Comparison of ENCODE assay signal across 8 cellular contexts in genomic region chr10:120221873-120222485, GRCh38.
DNase-seq lines count a peak whose midpoint lies in the region; ATAC-seq and TF ChIP-seq lines count a peak whose summit lies in the region.

No MANE protein-coding gene starts in this region.

- H3K4me1 Mint-ChIP-seq in activated naive CD4-positive, alpha-beta T cell treated with anti-CD3 and anti-CD28 coated beads for 36 hours (ENCODE audit: low read depth), result no peaks in the 10 kb centered on the region

- CTCF ChIA-PET in activated naive CD4-positive, alpha-beta T cell treated with anti-CD3 and anti-CD28 coated beads for 36 hours (lab: Charles Lee), result interaction anchor here (0.6 to 2.5 kb wide), 11 partner anchors 9 to 1227 kb away, joined by 3 to 16 read pairs (median 4); no protein-coding TSS in a partner anchor

- H3K27me3 ChIP-seq in MG63 (no peaks in the 10 kb centered on the region), left lung (no peaks in the 10 kb centered on the region)

- H3K4me3 ChIP-seq in MG63, result no peak overlapping the region
- no peak overlapping the region for H3K4me3 ChIP-seq in left lung

- peaks cover 2% of the 10 kb centered on the region for H3K9me3 Mint-ChIP-seq in activated naive CD4-positive, alpha-beta T cell treated with anti-CD3 and anti-CD28 coated beads for 36 hours

- H3K27ac ChIP-seq in VCaP (peak overlapping the region; percentile 50), left lung (no peak overlapping the region)

- H3K36me3 ChIP-seq in MG63, result no peaks in the 10 kb centered on the region
- H3K36me3 ChIP-seq in left lung, result no peaks in the 10 kb centered on the region

- ATAC-seq in left lung, result peak; percentile 89
- no peak for ATAC-seq in GM18517 (IDR thresholded peaks at IDR 0.05; ENCODE audit: unreplicated experiment)
- ATAC-seq in GM21367 (IDR thresholded peaks at IDR 0.05; ENCODE audit: unreplicated experiment), result no peak

- H3K9me3 ChIP-seq in MG63, result peaks cover 3% of the 10 kb centered on the region; the same call in 1 of the 2 replicates
- no peaks in the 10 kb centered on the region for H3K9me3 ChIP-seq in left lung

- intact Hi-C loops in activated naive CD4-positive, alpha-beta T cell treated with anti-CD3 and anti-CD28 coated beads for 36 hours (cut with micrococcal nuclease), result loop anchor here (1.0 to 10.0 kb wide), 2 partner anchors 115 to 513 kb away; no protein-coding TSS in a partner anchor
- intact Hi-C loops in left lung (cut with DNase I), result no loop called here

- no peaks in the 10 kb centered on the region for H3K27me3 Mint-ChIP-seq in activated naive CD4-positive, alpha-beta T cell treated with anti-CD3 and anti-CD28 coated beads for 36 hours (ENCODE audit: low read depth)

- H3K4me1 ChIP-seq in left lung, result no peaks in the 10 kb centered on the region

- no peak overlapping the region for H3K27ac Mint-ChIP-seq in activated naive CD4-positive, alpha-beta T cell treated with anti-CD3 and anti-CD28 coated beads for 36 hours

- peak; percentile 81 for TF ChIP-seq CTCF in VCaP (conservative IDR thresholded peaks at IDR 0.05)
- TF ChIP-seq CTCF in left lung (IDR thresholded peaks at IDR 0.05), result peak in 1 of 2 donors; percentile 44

- DNase-seq in activated naive CD4-positive, alpha-beta T cell treated with anti-CD3 and anti-CD28 coated beads for 36 hours, result peak; percentile 37
- no peak for DNase-seq in activated naive CD4-positive, alpha-beta T cell treated with Interleukin-2 at 50 U/mL for 16 hours
- DNase-seq in MG63, result peak; percentile 23
- no peak for DNase-seq in left lung
- DNase-seq in NCI-H1092 (lab: John Stamatoyannopoulos, UW), result no peak

- H3K36me3 Mint-ChIP-seq in activated naive CD4-positive, alpha-beta T cell treated with anti-CD3 and anti-CD28 coated beads for 36 hours (ENCODE audit: low read depth), result no peaks in the 10 kb centered on the region

- H3K4me3 Mint-ChIP-seq in activated naive CD4-positive, alpha-beta T cell treated with anti-CD3 and anti-CD28 coated beads for 36 hours, result no peak overlapping the region

Comparison
In these comparisons a context has a peak if more than half of its experiments do, and no peak if none do; other contexts are left out.
1. DNase-seq: peak in activated naive CD4-positive, alpha-beta T cell treated with anti-CD3 and anti-CD28 coated beads for 36 hours (single experiment) and MG63 (single experiment); none in activated naive CD4-positive, alpha-beta T cell treated with Interleukin-2 at 50 U/mL for 16 hours (single experiment), left lung (0 of 2) and NCI-H1092 (single experiment).